8 cellular contexts compared by ENCODE assay signal in the genomic region with DNA sequence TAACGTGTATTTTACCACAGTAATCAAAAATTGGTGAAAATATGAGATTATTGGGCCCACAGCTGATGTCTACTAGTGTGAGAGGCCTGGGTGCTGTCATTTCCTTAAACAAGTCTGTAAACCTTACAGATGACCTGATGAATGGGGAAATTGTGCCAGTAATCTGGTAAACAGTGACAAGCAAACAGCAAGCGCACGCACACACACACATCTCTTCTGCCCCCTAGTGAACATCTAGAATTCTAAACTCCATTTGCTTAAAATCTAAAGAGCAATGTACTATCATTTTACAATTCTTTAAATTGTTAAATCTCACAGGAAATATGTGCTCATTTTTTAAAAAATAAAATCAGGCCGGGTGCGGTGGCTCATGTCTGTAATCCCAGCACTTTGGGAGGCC. TPM values are rescaled to one million over a fixed set of nuclear protein-coding genes. Genes with fewer than 3 reads are reported as not detected.
DNase-seq lines count a peak whose midpoint lies in the region; ATAC-seq and TF ChIP-seq lines count a peak whose summit lies in the region.

No MANE protein-coding gene starts in this region.

- intact Hi-C loops in dorsolateral prefrontal cortex (cut with DNase I) = loop anchor here (10.0 kb wide), 2 partner anchors 223 to 403 kb away; no protein-coding TSS in a partner anchor

- no peaks in the 10 kb centered on the region; the same call in 1 of the 2 replicates for H3K27me3 ChIP-seq in HAP-1 (ENCODE audit: low read depth)
- H3K27me3 ChIP-seq in Peyer's patch = no peaks in the 10 kb centered on the region
- no peaks in the 10 kb centered on the region for H3K27me3 ChIP-seq in dorsolateral prefrontal cortex

- H3K36me3 ChIP-seq in HAP-1 (replicated peaks) (no peaks in the 10 kb centered on the region), Peyer's patch (no peaks in the 10 kb centered on the region)

- ATAC-seq in HG03342 (IDR thresholded peaks at IDR 0.05; ENCODE audit: unreplicated experiment) = no peak
- no peak for ATAC-seq in HG03196 (IDR thresholded peaks at IDR 0.05; ENCODE audit: unreplicated experiment)
- ATAC-seq in HG02970 (IDR thresholded peaks at IDR 0.05; ENCODE audit: low FRiP score, unreplicated experiment) = no peak

- TF ChIP-seq POLR2A in Peyer's patch (IDR thresholded peaks at IDR 0.05) = no peak

- H3K9me3 ChIP-seq in HAP-1 = no peaks in the 10 kb centered on the region
- no peaks in the 10 kb centered on the region for H3K9me3 ChIP-seq in Peyer's patch

- TF ChIP-seq CTCF in Peyer's patch (IDR thresholded peaks at IDR 0.05) (peak; percentile 21 to 74 (median 62)), dorsolateral prefrontal cortex (IDR thresholded peaks at IDR 0.05 in 54 of 56, conservative IDR thresholded peaks at IDR 0.05 in 2 of 56; ENCODE audit: low read depth in 1 of 56, partially characterized antibody in 56 of 56) (peak; percentile 44 to 78 (median 67))

- H3K4me1 ChIP-seq in HAP-1 (no peaks in the 10 kb centered on the region), Peyer's patch (peaks cover 0 to 12% (median 7%) of the 10 kb centered on the region in 4 donors)

- in situ Hi-C loops in HAP-1 (cut with MboI; ENCODE audit: low sequenced_read_pairs) = no loop called here

- H3K4me3 ChIP-seq in HAP-1 (no peak overlapping the region), Peyer's patch (no peak overlapping the region), dorsolateral prefrontal cortex (no peak overlapping the region)

- H3K27ac ChIP-seq in Peyer's patch (no peak overlapping the region), dorsolateral prefrontal cortex (no peak overlapping the region)

- peak; percentile 18 for DNase-seq in COLO668 (lab: John Stamatoyannopoulos, UW; ENCODE audit: unreplicated experiment)
- DNase-seq in HAP-1 (ENCODE audit: low spot score in 2 of 2) = peak; percentile 41 to 54
- peak in 1 of 3 donors; percentile 67 for DNase-seq in Peyer's patch
- DNase-seq in dorsolateral prefrontal cortex = peak in 3 of 10 donors; percentile 29 to 40 (median 30)
- peak; percentile 49 for DNase-seq in midbrain (lab: John Stamatoyannopoulos, UW)

RNA-seq across cellular contexts. Expression of a gene that starts 7.5 kb away (rescaled TPM):
- 100 to 1,000 TPM in 1 of 4 donors, 10 to 100 TPM in 3; 51.7 to 182 (median 70.7) TPM for total RNA-seq in Peyer's patch
- 100 to 1,000 TPM in 115 of 120 experiments, 10 to 100 TPM in 5; 96.5 to 222 (median 138) TPM for total RNA-seq in dorsolateral prefrontal cortex
